Comparison of ENCODE assay signal across 13 cellular contexts in genomic region chr12:109606261-109607028, GRCh38. TPM values are rescaled to one million over a fixed set of nuclear protein-coding genes. Genes with fewer than 3 reads are reported as not detected.
A peak's percentile ranks its signal among the peaks of the same experiment; 100 is the strongest.
DNase-seq lines count a peak whose midpoint lies in the region; ATAC-seq and TF ChIP-seq lines count a peak whose summit lies in the region.
"Had no signal": no experiment of that assay in that cellular context is flagged by ENCODE, and none has a peak within 500 bp of the region (broad histone marks: within the 10 kb centered on the region; RNA-seq: fewer than 3 reads in every experiment).

No MANE protein-coding gene starts in this region.

- H4K20me1 ChIP-seq in IMR-90 (ENCODE audit: insufficient read depth, low read length) = no peaks in the 10 kb centered on the region

- no peaks in the 10 kb centered on the region for H3K27me3 Mint-ChIP-seq in WTC11 (ENCODE audit: low read depth)
- H3K27me3 Mint-ChIP-seq in MCF 10A (ENCODE audit: insufficient read depth, unreplicated experiment) = peaks cover 32% of the 10 kb centered on the region

- POLR2A ChIA-PET in IMR-90 (lab: Charles Lee; ENCODE audit: unreplicated experiment) (no interaction called here), WTC11 (lab: Charles Lee) (interaction anchor here (0.9 kb wide), 1 partner anchor 9 kb away, joined by 3 read pairs; no protein-coding TSS in a partner anchor), MCF 10A (lab: Yijun Ruan, JAX) (no interaction called here)

- peak overlapping the region; percentile 55 for H2AK9ac ChIP-seq in IMR-90 (replicated peaks; ENCODE audit: low read depth, low read length, poor library complexity)

- no peaks in the 10 kb centered on the region for H3K9me1 ChIP-seq in IMR-90 (ENCODE audit: insufficient read depth, low read length)

- H4K91ac ChIP-seq in IMR-90 (ENCODE audit: insufficient read depth, low read depth, low read length) = no peak overlapping the region

- no peak for TF ChIP-seq CTCF in IMR-90 (conservative IDR thresholded peaks at IDR 0.05; ENCODE audit: low read depth, low read length)
- no peak for TF ChIP-seq CTCF in WTC11 (IDR thresholded peaks at IDR 0.05)
- no peak for TF ChIP-seq CTCF in right atrium auricular region (IDR thresholded peaks at IDR 0.05)
- no peak for TF ChIP-seq CTCF in MCF 10A (IDR thresholded peaks at IDR 0.05; ENCODE audit: unreplicated experiment)
- TF ChIP-seq CTCF in gastroesophageal sphincter (IDR thresholded peaks at IDR 0.05) = no peak

- no peak overlapping the region for H2BK20ac ChIP-seq in IMR-90 (ENCODE audit: low read depth, low read length)

- H3K27ac ChIP-seq in IMR-90 (ENCODE audit: insufficient read depth, low read length) (no peak overlapping the region), right atrium auricular region (peak overlapping the region; percentile 73 to 89), gastroesophageal sphincter (no peak overlapping the region)
- H3K27ac ChIP-seq: vagina had no signal

- H3K9me3 Mint-ChIP-seq in WTC11 (no peaks in the 10 kb centered on the region), MCF 10A (ENCODE audit: unreplicated experiment) (no peaks in the 10 kb centered on the region)

- H2AK5ac ChIP-seq in IMR-90 (ENCODE audit: low read depth, low read length) = no peak overlapping the region

- TF ChIP-seq POLR2A in IMR-90 (IDR thresholded peaks at IDR 0.05; ENCODE audit: low read depth, low read length) (no peak), gastroesophageal sphincter (IDR thresholded peaks at IDR 0.05) (no peak)

- H3K36me3 ChIP-seq in IMR-90 (ENCODE audit: control insufficient read depth, insufficient read depth, low read length) (no peaks in the 10 kb centered on the region), right atrium auricular region (no peaks in the 10 kb centered on the region), gastroesophageal sphincter (no peaks in the 10 kb centered on the region)
- H3K36me3 ChIP-seq: vagina had no signal

- ATAC-seq in IMR-90 (ENCODE audit: low read depth) (peak; percentile 77), WTC11 (peak; percentile 71), gastroesophageal sphincter (no peak), HG03460 (IDR thresholded peaks at IDR 0.05; ENCODE audit: unreplicated experiment) (no peak), GM18517 (IDR thresholded peaks at IDR 0.05; ENCODE audit: unreplicated experiment) (no peak)

- H4K8ac ChIP-seq in IMR-90 (ENCODE audit: low read depth in 2 of 2, low read length in 2 of 2) = no peak overlapping the region

- no peak for TF ChIP-seq EP300 in gastroesophageal sphincter (IDR thresholded peaks at IDR 0.05)

- intact Hi-C loops in IMR-90 (cut with micrococcal nuclease) = no loop called here
- intact Hi-C loops in MCF 10A (cut with micrococcal nuclease) = no loop called here

- no peak overlapping the region for H3K14ac ChIP-seq in IMR-90 (replicated peaks; ENCODE audit: low read depth, low read length)

- no peak for TF ChIP-seq RAD21 in IMR-90 (IDR thresholded peaks at IDR 0.05; ENCODE audit: low read length)

- H3K18ac ChIP-seq in IMR-90 (ENCODE audit: low read depth, low read length) = no peak overlapping the region

- H3K23ac ChIP-seq in IMR-90 (ENCODE audit: low read depth, low read length) = no peak overlapping the region

- H3K4me1 Mint-ChIP-seq in WTC11 (no peaks in the 10 kb centered on the region), MCF 10A (ENCODE audit: insufficient read depth, unreplicated experiment) (no peaks in the 10 kb centered on the region)

- H3K4me2 ChIP-seq in IMR-90 (ENCODE audit: low read depth, low read length) = no peak overlapping the region

- 0% methylated on average over 1 of the region's 31 CpGs; no CpG with 5 or more reads in 1 of the 2 experiments for WGBS in IMR-90 (ENCODE audit: extremely low coverage in 2 of 2, insufficient read length in 1 of 2), 2 experiments
- 9% methylated on average over 5 of the region's 31 CpGs; no CpG with 5 or more reads in 1 of the 2 donors for WGBS in gastroesophageal sphincter (ENCODE audit: low coverage in 1 of 2), 2 donors

- no peak overlapping the region for H3K27ac Mint-ChIP-seq in WTC11
- no peak overlapping the region for H3K27ac Mint-ChIP-seq in MCF 10A (ENCODE audit: low read depth, unreplicated experiment)

- H3K56ac ChIP-seq in IMR-90 (ENCODE audit: extremely low read depth, insufficient read depth, low read length) = no peak overlapping the region

- no peak overlapping the region for H2BK120ac ChIP-seq in IMR-90 (ENCODE audit: low read depth, low read length)

- H2BK5ac ChIP-seq in IMR-90 (ENCODE audit: low read depth, low read length, poor library complexity, severe bottlenecking) = no peak overlapping the region

- dilution Hi-C loops in IMR-90 (cut with HindIII; ENCODE audit: low sequenced_read_pairs, unreplicated experiment) = no loop called here

- H3K36me3 Mint-ChIP-seq in WTC11 (no peaks in the 10 kb centered on the region), MCF 10A (ENCODE audit: insufficient read depth, unreplicated experiment) (no peaks in the 10 kb centered on the region)

- H2AFZ ChIP-seq in IMR-90 (replicated peaks; ENCODE audit: low read length, poor library complexity) = peak overlapping the region; percentile 43

- H3K4me1 ChIP-seq in IMR-90 (ENCODE audit: control insufficient read depth, insufficient read depth, low read length) = no peaks in the 10 kb centered on the region
- peaks cover 0 to 15% of the 10 kb centered on the region in 2 donors for H3K4me1 ChIP-seq in right atrium auricular region
- peaks cover 0 to 14% (median 0%) of the 10 kb centered on the region in 3 donors for H3K4me1 ChIP-seq in gastroesophageal sphincter

- no peak overlapping the region for H3K4me3 ChIP-seq in IMR-90 (ENCODE audit: insufficient read depth, low read depth, low read length)
- peak overlapping the region in 1 of 2 donors; percentile 29 for H3K4me3 ChIP-seq in right atrium auricular region
- peak overlapping the region in 1 of 2 donors; percentile 26 for H3K4me3 ChIP-seq in gastroesophageal sphincter
- H3K4me3 ChIP-seq: lung, vagina had no signal

- H3K9me3 ChIP-seq in IMR-90 (ENCODE audit: control insufficient read depth, insufficient read depth, low read length) (no peaks in the 10 kb centered on the region; the same call in 1 of the 2 replicates), right atrium auricular region (no peaks in the 10 kb centered on the region), gastroesophageal sphincter (no peaks in the 10 kb centered on the region)
- H3K9me3 ChIP-seq: vagina had no signal

- BruUV-seq in IMR-90 (replicated peaks; lab: Mats Ljungman, UMichigan) (no TSS peak), MCF 10A (replicated peaks; lab: Mats Ljungman, UMichigan) (no TSS peak)

- no peak overlapping the region for H3K4ac ChIP-seq in IMR-90 (ENCODE audit: low read depth, low read length)

- H3K27me3 ChIP-seq in IMR-90 (ENCODE audit: control insufficient read depth, insufficient read depth, low read length) (peaks cover 56% of the 10 kb centered on the region), right atrium auricular region (no peaks in the 10 kb centered on the region), gastroesophageal sphincter (peaks cover 76% of the 10 kb centered on the region)
- H3K27me3 ChIP-seq: vagina had no signal

- H2BK15ac ChIP-seq in IMR-90 (ENCODE audit: low read depth, low read length) = no peak overlapping the region

- in situ Hi-C loops in IMR-90 (cut with MboI; ENCODE audit: low sequenced_read_pairs) = no loop called here

- no peak overlapping the region for H3K9ac ChIP-seq in IMR-90 (ENCODE audit: low read depth, low read length)

- DNase-seq in IMR-90 (no peak), WTC11 (ENCODE audit: low spot score) (peak; percentile 48), right atrium auricular region (ENCODE audit: low spot score) (no peak), retina (peak; percentile 97), MCF 10A (ENCODE audit: unreplicated experiment) (no peak)
- DNase-seq: activated gamma-delta T cell; DND-41; stimulated activated CD4-positive, alpha-beta T cell treated with anti-CD3 and anti-CD28 coated beads, Interleukin-2, amount 100 ng/mL, for 24 hours had no signal

- no peak overlapping the region for H3K4me3 Mint-ChIP-seq in WTC11
- H3K4me3 Mint-ChIP-seq in MCF 10A (ENCODE audit: unreplicated experiment) = no peak overlapping the region

- CTCF ChIA-PET in IMR-90 (lab: Yijun Ruan, JAX) (interaction anchor here (1.0 kb wide), 1 partner anchor 9 kb away, joined by 3 read pairs; no protein-coding TSS in a partner anchor), WTC11 (lab: Charles Lee) (interaction anchor here (0.7 to 3.1 kb wide), 6 partner anchors 9 to 169 kb away, joined by 3 to 25 read pairs (median 3); no protein-coding TSS in a partner anchor), MCF 10A (lab: Yijun Ruan, JAX) (interaction anchor here (1.1 to 1.4 kb wide), 2 partner anchors 9 to 167 kb away, joined by 3 to 6 read pairs; no protein-coding TSS in a partner anchor)

- no peaks in the 10 kb centered on the region for H3K79me1 ChIP-seq in IMR-90 (ENCODE audit: low read depth in 1 of 2, low read length in 2 of 2)

- H4K5ac ChIP-seq in IMR-90 (ENCODE audit: low read depth, low read length) = no peak overlapping the region

TF ChIP-seq in IMR-90, 13 proteins besides CTCF, POLR2A, EP300 and RAD21 (continues in another document):
- TF ChIP-seq RFX5 (IDR thresholded peaks at IDR 0.05; ENCODE audit: low read depth, low read length) (no peak), MAFK (IDR thresholded peaks at IDR 0.05; ENCODE audit: low read depth, low read length) (no peak), NFE2L2 (IDR thresholded peaks at IDR 0.05; ENCODE audit: low read depth, low read length) (no peak), SMC3 (IDR thresholded peaks at IDR 0.05; ENCODE audit: low read depth, low read length) (no peak)

TF ChIP-seq in WTC11, 78 proteins besides CTCF, POLR2A, EP300 and RAD21 (continues in another document):
- TF ChIP-seq MYBL2 (CRISPR knock-in tag; IDR thresholded peaks at IDR 0.05) (no peak), NR1H2 (CRISPR knock-in tag; IDR thresholded peaks at IDR 0.05) (no peak)

RNA-seq across cellular contexts. Expression of gene MVK, which starts 32.9 kb away (rescaled TPM):
- 6.6 and 6.9 TPM in 2 replicates for total RNA-seq in IMR-90 (2012; rRNA removed)
- 11.5 and 12.2 TPM in 2 replicates for polyA plus RNA-seq in IMR-90 (2012; rRNA removed)
- 9.8 and 11.6 TPM in 2 replicates for polyA plus RNA-seq in IMR-90 (2012; cell fraction: cytosol; rRNA removed)
- 12.4 and 22.5 TPM in 2 replicates for polyA plus RNA-seq in IMR-90 (2012; cell fraction: nucleus; rRNA removed; ENCODE audit: low replicate concordance)
- 13.2 to 15.3 TPM (median 13.9 TPM) in 3 replicates for total RNA-seq in WTC11 (2021)
- 1 to 10 TPM; 5.5 to 7.5 TPM for total RNA-seq in right atrium auricular region
- total RNA-seq in MCF 10A (2022) = 15.5 and 17.1 TPM in 2 replicates
- 10 to 100 TPM in 2 of 4 donors, 1 to 10 TPM in 2; 6.2 to 18.2 (median 10.4) TPM for total RNA-seq in gastroesophageal sphincter

RNA-seq across cellular contexts. Expression of gene MMAB, which starts 33.1 kb away (rescaled TPM):
- 14.2 and 16.5 TPM in 2 replicates for total RNA-seq in IMR-90 (2012; rRNA removed)
- polyA plus RNA-seq in IMR-90 (2012; rRNA removed) = 16.9 and 17.3 TPM in 2 replicates
- polyA plus RNA-seq in IMR-90 (2012; cell fraction: cytosol; rRNA removed) = 16.1 and 18.4 TPM in 2 replicates
- polyA plus RNA-seq in IMR-90 (2012; cell fraction: nucleus; rRNA removed; ENCODE audit: low replicate concordance) = 16.9 and 21.4 TPM in 2 replicates
- 22.0 to 28.7 TPM (median 27.4 TPM) in 3 replicates for total RNA-seq in WTC11 (2021)
- total RNA-seq in right atrium auricular region = 10 to 100 TPM; 30.3 to 53.1 TPM
- total RNA-seq in MCF 10A (2022) = 36.0 and 59.2 TPM in 2 replicates
- 10 to 100 TPM; 22.3 to 39.6 (median 31.1) TPM for total RNA-seq in gastroesophageal sphincter

Comparison
In these comparisons a context has a peak if more than half of its experiments do, and no peak if none do; other contexts are left out.
1. ATAC-seq: peak in IMR-90 (single experiment) and WTC11 (single experiment); none in gastroesophageal sphincter (single experiment), HG03460 (single experiment) and GM18517 (single experiment).
2. DNase-seq: peak in WTC11 (single experiment) and retina (single experiment); none in IMR-90 (single experiment), right atrium auricular region (single experiment) and MCF 10A (single experiment).
3. H3K27ac ChIP-seq: peak in right atrium auricular region (2 of 2); none in IMR-90 (single experiment) and gastroesophageal sphincter (0 of 4).